8 cellular contexts compared by ENCODE assay signal in genomic region chr11:130003717-130004001, GRCh38. TPM values are rescaled to one million over a fixed set of nuclear protein-coding genes. Genes with fewer than 3 reads are reported as not detected.
DNase-seq lines count a peak whose midpoint lies in the region; TF ChIP-seq lines count a peak whose summit lies in the region.

No MANE protein-coding gene starts in this region.

- H3K4me3 ChIP-seq in OCI-LY3 (ENCODE audit: low read length) (peak overlapping the region; percentile 90), esophagus squamous epithelium (peak overlapping the region; percentile 73 to 94 (median 90)), sigmoid colon (peak overlapping the region; percentile 55 to 96 (median 92))

- H3K27ac ChIP-seq in OCI-LY3 (ENCODE audit: low read length) (peak overlapping the region; percentile 90), esophagus squamous epithelium (peak overlapping the region; percentile 99 to 100 (median 100)), sigmoid colon (peak overlapping the region; percentile 97 to 99 (median 98))

- H3K36me3 Mint-ChIP-seq in activated T-cell treated with anti-CD3 and anti-CD28 coated beads, Interleukin-2, amount 50 U/mL, for 24 hours (ENCODE audit: low read depth): peaks cover 18% of the 10 kb centered on the region

- 0 to 15% methylated on average over 8 of the region's 8 CpGs for WGBS in esophagus squamous epithelium, 2 donors
- WGBS in sigmoid colon, 2 donors: 1 to 4% methylated on average over 8 of the region's 8 CpGs

- peak overlapping the region; percentile 96 for H3K27ac Mint-ChIP-seq in activated T-cell treated with anti-CD3 and anti-CD28 coated beads, Interleukin-2, amount 50 U/mL, for 24 hours

- peak overlapping the region; percentile 92 for H2AFZ ChIP-seq in OCI-LY3 (ENCODE audit: low read depth, low read length)

- H3K36me3 ChIP-seq in OCI-LY3 (replicated peaks; ENCODE audit: low read depth, low read length) (peaks cover 2% of the 10 kb centered on the region), esophagus squamous epithelium (no peaks in the 10 kb centered on the region), sigmoid colon (no peaks in the 10 kb centered on the region)

- no peak for DNase-seq in activated T-cell treated with anti-CD3 and anti-CD28 coated beads, Interleukin-2, amount 50 U/mL, for 24 hours
- DNase-seq in activated T-cell treated with anti-CD3 and anti-CD28 coated beads, Interleukin-2, amount 50 U/mL, for 1 hour: no peak
- DNase-seq in esophagus squamous epithelium (lab: John Stamatoyannopoulos, UW) (no peak), sigmoid colon (no peak), mucosa of gallbladder (ENCODE audit: low spot score) (no peak), NCI-H1417 (lab: John Stamatoyannopoulos, UW) (no peak)
- no peak for DNase-seq in stimulated activated CD4-positive, alpha-beta T cell treated with anti-CD3 and anti-CD28 coated beads, Interleukin-1b, Interleukin-23, amount 100 ng/mL, for 48 hours

- H3K4me1 ChIP-seq in OCI-LY3 (ENCODE audit: low read length) (peaks cover 15% of the 10 kb centered on the region), esophagus squamous epithelium (peaks cover 12 to 32% (median 17%) of the 10 kb centered on the region in 3 donors), sigmoid colon (peaks cover 0 to 23% (median 22%) of the 10 kb centered on the region in 4 donors)

- H3K79me2 ChIP-seq in OCI-LY3 (ENCODE audit: low read length): peaks cover 30% of the 10 kb centered on the region

- TF ChIP-seq CTCF in OCI-LY3 (IDR thresholded peaks at IDR 0.05; ENCODE audit: low read depth, low read length): no peak
- TF ChIP-seq CTCF in esophagus squamous epithelium (IDR thresholded peaks at IDR 0.05): no peak
- no peak for TF ChIP-seq CTCF in sigmoid colon (IDR thresholded peaks at IDR 0.05)

- H3K4me2 ChIP-seq in OCI-LY3 (ENCODE audit: low read length): peak overlapping the region; percentile 90

- H3K9ac ChIP-seq in OCI-LY3 (ENCODE audit: low read length): peak overlapping the region; percentile 90

- TF ChIP-seq POLR2A in esophagus squamous epithelium (IDR thresholded peaks at IDR 0.05) (no peak), sigmoid colon (IDR thresholded peaks at IDR 0.05) (no peak)

- no peaks in the 10 kb centered on the region for H3K27me3 Mint-ChIP-seq in activated T-cell treated with anti-CD3 and anti-CD28 coated beads, Interleukin-2, amount 50 U/mL, for 24 hours

- H3K27me3 ChIP-seq in OCI-LY3 (ENCODE audit: low read depth, low read length): no peaks in the 10 kb centered on the region
- no peaks in the 10 kb centered on the region for H3K27me3 ChIP-seq in esophagus squamous epithelium
- H3K27me3 ChIP-seq in sigmoid colon: no peaks in the 10 kb centered on the region

- no peaks in the 10 kb centered on the region for H3K9me3 Mint-ChIP-seq in activated T-cell treated with anti-CD3 and anti-CD28 coated beads, Interleukin-2, amount 50 U/mL, for 24 hours

- H3K9me3 ChIP-seq in OCI-LY3 (ENCODE audit: insufficient read depth, low read length) (no peaks in the 10 kb centered on the region), esophagus squamous epithelium (no peaks in the 10 kb centered on the region), sigmoid colon (no peaks in the 10 kb centered on the region)

- peaks cover 3% of the 10 kb centered on the region; the same call in 1 of the 2 replicates for H4K20me1 ChIP-seq in OCI-LY3 (ENCODE audit: insufficient read depth, low read length)

- peak overlapping the region; percentile 97 for H3K4me3 Mint-ChIP-seq in activated T-cell treated with anti-CD3 and anti-CD28 coated beads, Interleukin-2, amount 50 U/mL, for 24 hours

- peaks cover 36% of the 10 kb centered on the region for H3K4me1 Mint-ChIP-seq in activated T-cell treated with anti-CD3 and anti-CD28 coated beads, Interleukin-2, amount 50 U/mL, for 24 hours (ENCODE audit: low read depth)

- TF ChIP-seq EP300 in sigmoid colon (IDR thresholded peaks at IDR 0.05): no peak

- intact Hi-C loops in esophagus squamous epithelium (cut with DNase I): loop anchor here (5.0 kb wide), 1 partner anchor 64 kb away; the partner anchor contains the start of gene APLP2
- intact Hi-C loops in sigmoid colon (cut with DNase I): loop anchor here (1.0 to 10.0 kb wide), 6 partner anchors 66 to 891 kb away; partner anchors contain the start of genes APLP2, NFRKB and ZBTB44

RNA-seq across cellular contexts. Expression of gene PRDM10, which starts 1.0 kb away (rescaled TPM):
- total RNA-seq in esophagus squamous epithelium: 10 to 100 TPM in 1 of 4 donors, 1 to 10 TPM in 3; 7.3 to 11.2 (median 7.7) TPM
- total RNA-seq in sigmoid colon: 10 to 100 TPM in 1 of 4 donors, 1 to 10 TPM in 3; 6.3 to 11.9 (median 6.7) TPM
- 1 to 10 TPM; 1.8 to 3.7 (median 3.2) TPM for polyA plus RNA-seq in sigmoid colon
- 12.5 TPM for total RNA-seq in mucosa of gallbladder
